Comparison of ENCODE assay signal across 10 cellular contexts in the genomic region with DNA sequence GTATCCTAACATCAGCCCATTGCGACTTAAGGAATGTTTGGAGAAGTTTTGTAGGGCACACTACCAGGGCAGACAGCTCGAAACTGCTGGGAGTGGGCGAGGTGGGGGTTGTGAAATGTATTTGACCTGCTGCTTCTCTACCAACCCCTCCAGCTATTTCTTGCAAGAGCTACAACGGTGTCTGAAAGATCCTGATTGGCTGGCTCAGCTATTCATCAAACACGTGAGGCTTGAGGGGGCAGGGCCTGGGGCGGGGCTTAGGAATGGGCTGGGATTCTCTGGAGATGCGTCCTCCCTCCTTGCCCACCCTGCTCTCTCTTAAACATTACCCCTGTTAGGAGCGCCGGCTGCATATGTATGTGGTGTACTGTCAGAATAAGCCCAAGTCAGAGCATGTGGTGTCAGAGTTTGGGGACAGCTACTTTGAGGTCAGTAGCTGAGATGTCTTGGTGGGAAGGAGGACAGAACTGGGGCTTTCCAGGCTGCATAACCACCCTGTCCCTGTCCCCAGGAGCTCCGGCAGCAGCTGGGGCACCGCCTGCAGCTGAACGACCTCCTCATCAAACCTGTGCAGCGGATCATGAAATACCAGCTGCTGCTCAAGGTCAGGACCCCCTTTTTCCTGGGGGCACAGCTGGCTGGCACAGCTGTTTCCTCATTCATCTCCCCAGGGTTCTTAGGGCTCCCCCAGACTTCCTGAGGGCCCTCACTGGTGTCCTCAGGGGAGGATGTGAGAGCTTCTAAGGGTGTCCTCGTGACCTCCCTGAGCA. TPM values are rescaled to one million over a fixed set of nuclear protein-coding genes. Genes with fewer than 3 reads are reported as not detected.
A peak's percentile ranks its signal among the peaks of the same experiment; 100 is the strongest.
DNase-seq lines count a peak whose midpoint lies in the region; ATAC-seq, FAIRE-seq and TF ChIP-seq lines count a peak whose summit lies in the region.
"Had no signal": no experiment of that assay in that cellular context is flagged by ENCODE, and none has a peak within 500 bp of the region (broad histone marks: within the 10 kb centered on the region; RNA-seq: fewer than 3 reads in every experiment).

No MANE protein-coding gene starts in this region.

- intact Hi-C loops in endothelial cell of umbilical vein (cut with micrococcal nuclease), result no loop called here

- no peaks in the 10 kb centered on the region for H3K9me3 ChIP-seq in endothelial cell of umbilical vein (replicated peaks; ENCODE audit: control insufficient read depth, insufficient read depth, low read length)
- H3K9me3 ChIP-seq: neutrophil had no signal

- H2AFZ ChIP-seq in endothelial cell of umbilical vein (ENCODE audit: low read depth, low read length), result no peak overlapping the region

- no peak for TF ChIP-seq POLR2A in endothelial cell of umbilical vein (IDR thresholded peaks at IDR 0.05; ENCODE audit: low read depth, low read length)

- peaks cover 3% of the 10 kb centered on the region for H3K4me1 ChIP-seq in endothelial cell of umbilical vein (ENCODE audit: control insufficient read depth, extremely low read depth, insufficient read depth, low read length)

- H3K4me3 ChIP-seq in endothelial cell of umbilical vein (replicated peaks in 1 of 3; ENCODE audit: insufficient read depth in 1 of 3, low read depth in 1 of 3, low read length in 3 of 3), result no peak overlapping the region

- peak; percentile 55 for DNase-seq in EH (ENCODE audit: low read depth)
- DNase-seq in endothelial cell of umbilical vein (ENCODE audit: low read depth, low spot score), result no peak
- DNase-seq in pons (ENCODE audit: low spot score), result no peak
- no peak for DNase-seq in activated T-cell treated with anti-CD3 and anti-CD28 coated beads, Interleukin-2, amount 50 U/mL, for 1 hour
- no peak for DNase-seq in activated CD4-positive, CD25-positive, alpha-beta regulatory T cell (lab: John Stamatoyannopoulos, UW)
- no peak for DNase-seq in activated T-cell treated with anti-CD3 and anti-CD28 coated beads, Interleukin-2, amount 50 U/mL, for 4 hours

- no peak for TF ChIP-seq CTCF in endothelial cell of umbilical vein (IDR thresholded peaks at IDR 0.05; ENCODE audit: extremely low read depth in 1 of 2, insufficient read depth in 1 of 2, low read depth in 1 of 2, low read length in 2 of 2)

- no peaks in the 10 kb centered on the region for H3K79me2 ChIP-seq in endothelial cell of umbilical vein (ENCODE audit: control insufficient read depth, insufficient read depth, low read length)

- H3K27me3 Mint-ChIP-seq in activated T-cell treated with anti-CD3 and anti-CD28 coated beads, Interleukin-2, amount 50 U/mL, for 4 hours (ENCODE audit: low read depth), result peaks cover 43% of the 10 kb centered on the region

- H3K9me1 ChIP-seq in endothelial cell of umbilical vein (replicated peaks; ENCODE audit: control insufficient read depth, extremely low read depth, insufficient read depth, low read length), result no peaks in the 10 kb centered on the region

- dilution Hi-C loops in endothelial cell of umbilical vein (cut with MboI; ENCODE audit: extremely low pct_ligation_motif_present, low sequenced_read_pairs), result no loop called here

- H3K9me3 Mint-ChIP-seq in activated T-cell treated with anti-CD3 and anti-CD28 coated beads, Interleukin-2, amount 50 U/mL, for 4 hours, result no peaks in the 10 kb centered on the region

- H3K4me1 Mint-ChIP-seq in activated T-cell treated with anti-CD3 and anti-CD28 coated beads, Interleukin-2, amount 50 U/mL, for 4 hours (ENCODE audit: low read depth), result peaks cover 13% of the 10 kb centered on the region

- no peaks in the 10 kb centered on the region for H3K36me3 Mint-ChIP-seq in activated T-cell treated with anti-CD3 and anti-CD28 coated beads, Interleukin-2, amount 50 U/mL, for 4 hours (ENCODE audit: insufficient read depth)

- H3K9ac ChIP-seq in endothelial cell of umbilical vein (replicated peaks; ENCODE audit: extremely low read depth, insufficient read depth, low read length), result no peak overlapping the region

- POLR2A ChIA-PET in endothelial cell of umbilical vein (lab: Charles Lee), result no interaction called here

- no peaks in the 10 kb centered on the region for H4K20me1 ChIP-seq in endothelial cell of umbilical vein (replicated peaks; ENCODE audit: control insufficient read depth, extremely low read depth, insufficient read depth, low read length)

- H3K27ac ChIP-seq in endothelial cell of umbilical vein (ENCODE audit: insufficient read depth, low read depth, low read length), result no peak overlapping the region
- H3K27ac ChIP-seq: neutrophil had no signal

- peaks cover 12 to 24% of the 10 kb centered on the region in 2 experiments for H3K27me3 ChIP-seq in endothelial cell of umbilical vein (ENCODE audit: control insufficient read depth in 2 of 2, insufficient read depth in 2 of 2, low read length in 2 of 2)

- peak; percentile 15 for FAIRE-seq in endothelial cell of umbilical vein (lab: Jason Lieb, UNC)
- FAIRE-seq: astrocyte had no signal

- no peak overlapping the region for H3K4me3 Mint-ChIP-seq in activated T-cell treated with anti-CD3 and anti-CD28 coated beads, Interleukin-2, amount 50 U/mL, for 4 hours

- no TSS peak for BruUV-seq in endothelial cell of umbilical vein (replicated peaks; lab: Mats Ljungman, UMichigan)

- ATAC-seq in GM18907 (IDR thresholded peaks at IDR 0.05; ENCODE audit: unreplicated experiment), result peak; percentile 70
- ATAC-seq in HG03159 (IDR thresholded peaks at IDR 0.05; ENCODE audit: unreplicated experiment), result peak; percentile 61
- ATAC-seq in activated T-cell treated with anti-CD3 and anti-CD28 coated beads, Interleukin-2, amount 50 U/mL, for 4 hours, result no peak

- H3K4me2 ChIP-seq in endothelial cell of umbilical vein (ENCODE audit: insufficient read depth, low read length), result no peak overlapping the region

- CTCF ChIA-PET in endothelial cell of umbilical vein (lab: Charles Lee), result interaction anchor here (1.4 to 5.7 kb wide), 3 partner anchors 16 to 30 kb away, joined by 3 to 54 read pairs (median 8); partner anchors contain the start of gene B4GALNT1

- no peaks in the 10 kb centered on the region for H3K36me3 ChIP-seq in endothelial cell of umbilical vein (ENCODE audit: control insufficient read depth in 2 of 2, extremely low read depth in 1 of 2, insufficient read depth in 2 of 2, low read length in 2 of 2)
- H3K36me3 ChIP-seq: neutrophil had no signal

TF ChIP-seq in endothelial cell of umbilical vein, 7 proteins besides CTCF, POLR2A, EP300 and RAD21 (continues in another document):
- TF ChIP-seq MYC (IDR thresholded peaks at IDR 0.05; ENCODE audit: low read depth, low read length), result no peak
- TF ChIP-seq FOS (IDR thresholded peaks at IDR 0.05; ENCODE audit: borderline replicate concordance, insufficient read depth, low read length), result no peak
- TF ChIP-seq MAX (IDR thresholded peaks at IDR 0.05; ENCODE audit: insufficient read depth, insufficient read length), result no peak

RNA-seq across cellular contexts. Expression of gene ARHGEF25, which starts 3.1 kb away (rescaled TPM):
- total RNA-seq in endothelial cell of umbilical vein, result 4.7 and 7.4 TPM in 2 replicates
- polyA plus RNA-seq in endothelial cell of umbilical vein, result 3.5 and 4.7 TPM in 2 replicates
- polyA plus RNA-seq in endothelial cell of umbilical vein (2011; cell fraction: cytosol; rRNA removed), result 3.7 and 3.8 TPM in 2 replicates
- polyA plus RNA-seq in endothelial cell of umbilical vein (2011; cell fraction: nucleus; rRNA removed), result 26.0 and 33.6 TPM in 2 replicates
- 5.9 and 10.1 TPM in 2 replicates for polyA plus RNA-seq in endothelial cell of umbilical vein (2012)
- 5.2 and 5.7 TPM in 2 replicates for polyA minus RNA-seq in endothelial cell of umbilical vein
- not detected for polyA minus RNA-seq in endothelial cell of umbilical vein (2011; cell fraction: cytosol; rRNA and poly(A)+ RNA removed)
- polyA minus RNA-seq in endothelial cell of umbilical vein (2011; cell fraction: nucleus; rRNA and poly(A)+ RNA removed), result 1.5 and 3.2 TPM in 2 replicates
- 1 to 10 TPM in 1 of 3 donors, under 1 TPM in 2; 0.56 to 1.6 (median 0.65) TPM for total RNA-seq in activated T-cell treated with anti-CD3 and anti-CD28 coated beads, Interleukin-2, amount 50 U/mL, for 4 hours

RNA-seq across cellular contexts. Expression of gene DTX3, which starts 9.7 kb away (rescaled TPM):
- 25.9 and 34.5 TPM in 2 replicates for total RNA-seq in endothelial cell of umbilical vein
- polyA plus RNA-seq in endothelial cell of umbilical vein, result 51.4 and 65.0 TPM in 2 replicates
- 20.2 and 31.4 TPM in 2 replicates for polyA plus RNA-seq in endothelial cell of umbilical vein (2011; cell fraction: cytosol; rRNA removed)
- polyA plus RNA-seq in endothelial cell of umbilical vein (2011; cell fraction: nucleus; rRNA removed), result 193 and 248 TPM in 2 replicates
- polyA plus RNA-seq in endothelial cell of umbilical vein (2012), result 16.2 and 24.6 TPM in 2 replicates
- polyA minus RNA-seq in endothelial cell of umbilical vein, result 27.7 and 28.1 TPM in 2 replicates
- not detected for polyA minus RNA-seq in endothelial cell of umbilical vein (2011; cell fraction: cytosol; rRNA and poly(A)+ RNA removed)
- polyA minus RNA-seq in endothelial cell of umbilical vein (2011; cell fraction: nucleus; rRNA and poly(A)+ RNA removed), result 28.7 and 41.1 TPM in 2 replicates
- total RNA-seq in activated T-cell treated with anti-CD3 and anti-CD28 coated beads, Interleukin-2, amount 50 U/mL, for 4 hours, result 10 to 100 TPM; 15.9 to 18.6 (median 17.0) TPM

RNA-seq across cellular contexts. Expression of gene B4GALNT1, which starts 18.6 kb away (rescaled TPM):
- total RNA-seq in endothelial cell of umbilical vein, result 0.25 and 0.35 TPM in 2 replicates
- 0.24 and 0.33 TPM in 2 replicates for polyA plus RNA-seq in endothelial cell of umbilical vein
- 0.08 and 0.20 TPM in 2 replicates for polyA plus RNA-seq in endothelial cell of umbilical vein (2011; cell fraction: cytosol; rRNA removed)
- 0.32 and 0.33 TPM in 2 replicates for polyA plus RNA-seq in endothelial cell of umbilical vein (2011; cell fraction: nucleus; rRNA removed)
- 0.87 and 1.00 TPM in 2 replicates for polyA plus RNA-seq in endothelial cell of umbilical vein (2012)
- polyA minus RNA-seq in endothelial cell of umbilical vein, result 0.66 and 0.81 TPM in 2 replicates
- 8.1 TPM for polyA minus RNA-seq in endothelial cell of umbilical vein (2011; cell fraction: cytosol; rRNA and poly(A)+ RNA removed)
- 0.63 TPM in 1 of 2 replicates, not detected in the other for polyA minus RNA-seq in endothelial cell of umbilical vein (2011; cell fraction: nucleus; rRNA and poly(A)+ RNA removed)
- 1 to 10 TPM; 3.2 to 4.6 (median 3.6) TPM for total RNA-seq in activated T-cell treated with anti-CD3 and anti-CD28 coated beads, Interleukin-2, amount 50 U/mL, for 4 hours

RNA-seq across cellular contexts. Expression of gene PIP4K2C, which starts 23.4 kb away (rescaled TPM):
- total RNA-seq in endothelial cell of umbilical vein, result 9.1 and 11.5 TPM in 2 replicates
- polyA plus RNA-seq in endothelial cell of umbilical vein, result 10.5 and 11.3 TPM in 2 replicates
- polyA plus RNA-seq in endothelial cell of umbilical vein (2011; cell fraction: cytosol; rRNA removed), result 7.2 and 8.5 TPM in 2 replicates
- 6.6 and 8.6 TPM in 2 replicates for polyA plus RNA-seq in endothelial cell of umbilical vein (2011; cell fraction: nucleus; rRNA removed)
- polyA plus RNA-seq in endothelial cell of umbilical vein (2012), result 11.9 and 12.7 TPM in 2 replicates
- polyA minus RNA-seq in endothelial cell of umbilical vein, result 10.1 and 14.1 TPM in 2 replicates
- 12.6 TPM for polyA minus RNA-seq in endothelial cell of umbilical vein (2011; cell fraction: cytosol; rRNA and poly(A)+ RNA removed)
- 2.0 and 3.7 TPM in 2 replicates for polyA minus RNA-seq in endothelial cell of umbilical vein (2011; cell fraction: nucleus; rRNA and poly(A)+ RNA removed)
- total RNA-seq in activated T-cell treated with anti-CD3 and anti-CD28 coated beads, Interleukin-2, amount 50 U/mL, for 4 hours, result 10 to 100 TPM; 28.6 to 32.0 (median 29.1) TPM

Comparison
In these comparisons a context has a peak if more than half of its experiments do, and no peak if none do; other contexts are left out.
1. ATAC-seq: peak in GM18907 (single experiment) and HG03159 (single experiment); none in activated T-cell treated with anti-CD3 and anti-CD28 coated beads, Interleukin-2, amount 50 U/mL, for 4 hours (0 of 2).